In genomic region chr10:48656241-48656921, GRCh38 we compare ENCODE assay signal across 1 cellular context.
A peak's percentile ranks its signal among the peaks of the same experiment; 100 is the strongest.
TF ChIP-seq lines count a peak whose summit lies in the region.

No MANE protein-coding gene starts in this region.

TF ChIP-seq in HepG2, 621 proteins besides CTCF, POLR2A, EP300 and RAD21 (continued from another document):
- TF ChIP-seq CCDC6 (CRISPR knock-in tag; IDR thresholded peaks at IDR 0.05) (no peak), HES4 (CRISPR knock-in tag; IDR thresholded peaks at IDR 0.05; ENCODE audit: borderline replicate concordance) (no peak), ZFY (CRISPR knock-in tag; IDR thresholded peaks at IDR 0.05) (peak; percentile 46; the same call in 1 of the 2 replicates), ZSCAN12 (CRISPR knock-in tag; IDR thresholded peaks at IDR 0.05) (no peak), MTERF4 (CRISPR knock-in tag; IDR thresholded peaks at IDR 0.05) (no peak), TSC22D2 (CRISPR knock-in tag; IDR thresholded peaks at IDR 0.05; ENCODE audit: borderline replicate concordance) (no peak), TCF7 (IDR thresholded peaks at IDR 0.05; ENCODE audit: low read depth) (no peak), ZNF883 (CRISPR knock-in tag; IDR thresholded peaks at IDR 0.05; ENCODE audit: not compliant biosample characterization) (no peak), TFE3 (CRISPR knock-in tag; IDR thresholded peaks at IDR 0.05) (no peak), ZNF777 (CRISPR knock-in tag; IDR thresholded peaks at IDR 0.05) (peak; percentile 50; the same call in 1 of the 2 replicates), CREB1 (IDR thresholded peaks at IDR 0.05) (no peak), CREB1 (CRISPR knock-in tag; IDR thresholded peaks at IDR 0.05) (no peak), MNT (IDR thresholded peaks at IDR 0.05) (no peak), ZNF34 (CRISPR knock-in tag; IDR thresholded peaks at IDR 0.05; ENCODE audit: borderline replicate concordance) (no peak), SP2 (CRISPR knock-in tag; IDR thresholded peaks at IDR 0.05) (no peak)
